Comparison of ENCODE assay signal across 1 cellular context in the genomic region with DNA sequence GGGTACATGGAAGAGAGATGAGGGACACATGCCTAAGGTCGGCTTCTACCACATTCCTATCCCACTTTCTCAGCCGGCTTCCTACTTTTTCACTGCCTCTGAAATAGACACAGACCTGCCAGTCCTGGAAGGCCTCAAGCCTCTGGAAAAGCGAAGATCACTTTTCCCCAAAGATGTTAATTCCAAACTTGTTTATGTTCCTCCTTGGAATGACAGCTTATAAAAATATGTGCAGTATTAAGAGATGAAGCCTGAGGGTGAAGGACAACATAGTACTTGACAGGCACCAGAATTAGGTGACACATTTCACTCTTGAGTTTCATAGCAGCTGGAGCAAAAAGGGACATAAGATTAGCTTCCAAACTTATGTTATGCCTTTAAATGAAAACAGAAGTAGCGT.
TF ChIP-seq lines count a peak whose summit lies in the region.

No MANE protein-coding gene starts in this region.

TF ChIP-seq in SK-N-SH treated with all-trans-retinoic acid at 6 μM for 48 hours, 23 proteins besides CTCF, POLR2A, EP300 and RAD21 (continued from another document):
- TF ChIP-seq, protein P1, sequence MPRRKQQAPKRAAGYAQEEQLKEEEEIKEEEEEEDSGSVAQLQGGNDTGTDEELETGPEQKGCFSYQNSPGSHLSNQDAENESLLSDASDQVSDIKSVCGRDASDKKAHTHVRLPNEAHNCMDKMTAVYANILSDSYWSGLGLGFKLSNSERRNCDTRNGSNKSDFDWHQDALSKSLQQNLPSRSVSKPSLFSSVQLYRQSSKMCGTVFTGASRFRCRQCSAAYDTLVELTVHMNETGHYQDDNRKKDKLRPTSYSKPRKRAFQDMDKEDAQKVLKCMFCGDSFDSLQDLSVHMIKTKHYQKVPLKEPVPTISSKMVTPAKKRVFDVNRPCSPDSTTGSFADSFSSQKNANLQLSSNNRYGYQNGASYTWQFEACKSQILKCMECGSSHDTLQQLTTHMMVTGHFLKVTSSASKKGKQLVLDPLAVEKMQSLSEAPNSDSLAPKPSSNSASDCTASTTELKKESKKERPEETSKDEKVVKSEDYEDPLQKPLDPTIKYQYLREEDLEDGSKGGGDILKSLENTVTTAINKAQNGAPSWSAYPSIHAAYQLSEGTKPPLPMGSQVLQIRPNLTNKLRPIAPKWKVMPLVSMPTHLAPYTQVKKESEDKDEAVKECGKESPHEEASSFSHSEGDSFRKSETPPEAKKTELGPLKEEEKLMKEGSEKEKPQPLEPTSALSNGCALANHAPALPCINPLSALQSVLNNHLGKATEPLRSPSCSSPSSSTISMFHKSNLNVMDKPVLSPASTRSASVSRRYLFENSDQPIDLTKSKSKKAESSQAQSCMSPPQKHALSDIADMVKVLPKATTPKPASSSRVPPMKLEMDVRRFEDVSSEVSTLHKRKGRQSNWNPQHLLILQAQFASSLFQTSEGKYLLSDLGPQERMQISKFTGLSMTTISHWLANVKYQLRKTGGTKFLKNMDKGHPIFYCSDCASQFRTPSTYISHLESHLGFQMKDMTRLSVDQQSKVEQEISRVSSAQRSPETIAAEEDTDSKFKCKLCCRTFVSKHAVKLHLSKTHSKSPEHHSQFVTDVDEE (CRISPR knock-in tag; IDR thresholded peaks at IDR 0.05) = no peak
- TF ChIP-seq, protein P2, sequence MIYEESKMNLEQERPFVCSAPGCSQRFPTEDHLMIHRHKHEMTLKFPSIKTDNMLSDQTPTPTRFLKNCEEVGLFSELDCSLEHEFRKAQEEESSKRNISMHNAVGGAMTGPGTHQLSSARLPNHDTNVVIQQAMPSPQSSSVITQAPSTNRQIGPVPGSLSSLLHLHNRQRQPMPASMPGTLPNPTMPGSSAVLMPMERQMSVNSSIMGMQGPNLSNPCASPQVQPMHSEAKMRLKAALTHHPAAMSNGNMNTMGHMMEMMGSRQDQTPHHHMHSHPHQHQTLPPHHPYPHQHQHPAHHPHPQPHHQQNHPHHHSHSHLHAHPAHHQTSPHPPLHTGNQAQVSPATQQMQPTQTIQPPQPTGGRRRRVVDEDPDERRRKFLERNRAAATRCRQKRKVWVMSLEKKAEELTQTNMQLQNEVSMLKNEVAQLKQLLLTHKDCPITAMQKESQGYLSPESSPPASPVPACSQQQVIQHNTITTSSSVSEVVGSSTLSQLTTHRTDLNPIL (CRISPR knock-in tag; IDR thresholded peaks at IDR 0.05; ENCODE audit: low read depth) = no peak
- no peak for TF ChIP-seq RARB (CRISPR knock-in tag; IDR thresholded peaks at IDR 0.05)
- no peak for TF ChIP-seq ISL1 (CRISPR knock-in tag; IDR thresholded peaks at IDR 0.05)
- TF ChIP-seq GLIS3 (CRISPR knock-in tag; IDR thresholded peaks at IDR 0.05) = no peak
- TF ChIP-seq, protein P3, sequence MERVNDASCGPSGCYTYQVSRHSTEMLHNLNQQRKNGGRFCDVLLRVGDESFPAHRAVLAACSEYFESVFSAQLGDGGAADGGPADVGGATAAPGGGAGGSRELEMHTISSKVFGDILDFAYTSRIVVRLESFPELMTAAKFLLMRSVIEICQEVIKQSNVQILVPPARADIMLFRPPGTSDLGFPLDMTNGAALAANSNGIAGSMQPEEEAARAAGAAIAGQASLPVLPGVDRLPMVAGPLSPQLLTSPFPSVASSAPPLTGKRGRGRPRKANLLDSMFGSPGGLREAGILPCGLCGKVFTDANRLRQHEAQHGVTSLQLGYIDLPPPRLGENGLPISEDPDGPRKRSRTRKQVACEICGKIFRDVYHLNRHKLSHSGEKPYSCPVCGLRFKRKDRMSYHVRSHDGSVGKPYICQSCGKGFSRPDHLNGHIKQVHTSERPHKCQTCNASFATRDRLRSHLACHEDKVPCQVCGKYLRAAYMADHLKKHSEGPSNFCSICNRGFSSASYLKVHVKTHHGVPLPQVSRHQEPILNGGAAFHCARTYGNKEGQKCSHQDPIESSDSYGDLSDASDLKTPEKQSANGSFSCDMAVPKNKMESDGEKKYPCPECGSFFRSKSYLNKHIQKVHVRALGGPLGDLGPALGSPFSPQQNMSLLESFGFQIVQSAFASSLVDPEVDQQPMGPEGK (CRISPR knock-in tag; IDR thresholded peaks at IDR 0.05; ENCODE audit: borderline replicate concordance) = no peak
- TF ChIP-seq ZC3H10 (CRISPR knock-in tag; IDR thresholded peaks at IDR 0.05) = no peak
- no peak for TF ChIP-seq BACH2 (CRISPR knock-in tag; IDR thresholded peaks at IDR 0.05; ENCODE audit: borderline replicate concordance)
- TF ChIP-seq ESRRG (CRISPR knock-in tag; IDR thresholded peaks at IDR 0.05) = no peak
- no peak for TF ChIP-seq ZNF8 (CRISPR knock-in tag; IDR thresholded peaks at IDR 0.05)
- TF ChIP-seq, protein P4, sequence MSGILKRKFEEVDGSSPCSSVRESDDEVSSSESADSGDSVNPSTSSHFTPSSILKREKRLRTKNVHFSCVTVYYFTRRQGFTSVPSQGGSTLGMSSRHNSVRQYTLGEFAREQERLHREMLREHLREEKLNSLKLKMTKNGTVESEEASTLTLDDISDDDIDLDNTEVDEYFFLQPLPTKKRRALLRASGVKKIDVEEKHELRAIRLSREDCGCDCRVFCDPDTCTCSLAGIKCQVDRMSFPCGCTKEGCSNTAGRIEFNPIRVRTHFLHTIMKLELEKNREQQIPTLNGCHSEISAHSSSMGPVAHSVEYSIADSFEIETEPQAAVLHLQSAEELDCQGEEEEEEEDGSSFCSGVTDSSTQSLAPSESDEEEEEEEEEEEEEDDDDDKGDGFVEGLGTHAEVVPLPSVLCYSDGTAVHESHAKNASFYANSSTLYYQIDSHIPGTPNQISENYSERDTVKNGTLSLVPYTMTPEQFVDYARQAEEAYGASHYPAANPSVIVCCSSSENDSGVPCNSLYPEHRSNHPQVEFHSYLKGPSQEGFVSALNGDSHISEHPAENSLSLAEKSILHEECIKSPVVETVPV (CRISPR knock-in tag; IDR thresholded peaks at IDR 0.05) = no peak
- TF ChIP-seq PPARA (CRISPR knock-in tag; IDR thresholded peaks at IDR 0.05; ENCODE audit: borderline replicate concordance) = no peak
- no peak for TF ChIP-seq ZNF565 (CRISPR knock-in tag; conservative IDR thresholded peaks at IDR 0.05; ENCODE audit: low read depth)
